Comparison of ENCODE assay signal across 8 cellular contexts in genomic region chr6:24775520-24776058, GRCh38. TPM values are rescaled to one million over a fixed set of nuclear protein-coding genes. Genes with fewer than 3 reads are reported as not detected.
A peak's percentile ranks its signal among the peaks of the same experiment; 100 is the strongest.
DNase-seq lines count a peak whose midpoint lies in the region; ATAC-seq and TF ChIP-seq lines count a peak whose summit lies in the region.

No MANE protein-coding gene starts in this region.

- H3K4me2 ChIP-seq in skeletal muscle satellite cell (ENCODE audit: low read length) = peak overlapping the region; percentile 86

- no peaks in the 10 kb centered on the region for H3K27me3 Mint-ChIP-seq in activated naive CD4-positive, alpha-beta T cell treated with anti-CD3 and anti-CD28 coated beads for 36 hours (ENCODE audit: low read depth)

- H3K27ac Mint-ChIP-seq in activated naive CD4-positive, alpha-beta T cell treated with anti-CD3 and anti-CD28 coated beads for 36 hours = peak overlapping the region; percentile 98

- peak overlapping the region; percentile 96 for H3K4me3 Mint-ChIP-seq in activated naive CD4-positive, alpha-beta T cell treated with anti-CD3 and anti-CD28 coated beads for 36 hours

- intact Hi-C loops in activated naive CD4-positive, alpha-beta T cell treated with anti-CD3 and anti-CD28 coated beads for 36 hours (cut with micrococcal nuclease) = loop anchor here (1.0 to 10.0 kb wide), 13 partner anchors 13 to 371 kb away; partner anchors contain the start of genes KIAA0319, MRS2 and TDP2
- intact Hi-C loops in heart left ventricle (cut with DNase I) = loop anchor here in 6 of 10 donors (1.0 to 10.0 kb wide), 4 partner anchors 51 to 297 kb away; no protein-coding TSS in a partner anchor

- H3K27me3 ChIP-seq in heart left ventricle (no peaks in the 10 kb centered on the region), skeletal muscle satellite cell (ENCODE audit: control insufficient read depth, insufficient read depth, low read length) (no peaks in the 10 kb centered on the region)

- peak overlapping the region; percentile 88 for H3K9ac ChIP-seq in skeletal muscle satellite cell (ENCODE audit: low read depth, low read length)

- ATAC-seq in heart left ventricle = peak in 1 of 4 donors; percentile 3

- 6 to 13% (median 8%) methylated on average over 20 of the region's 20 CpGs for WGBS in heart left ventricle, 4 donors

- no peaks in the 10 kb centered on the region for H3K9me3 Mint-ChIP-seq in activated naive CD4-positive, alpha-beta T cell treated with anti-CD3 and anti-CD28 coated beads for 36 hours

- CTCF ChIA-PET in activated naive CD4-positive, alpha-beta T cell treated with anti-CD3 and anti-CD28 coated beads for 36 hours (lab: Charles Lee) = interaction anchor here (1.2 kb wide), 3 partner anchors 33 to 242 kb away, joined by 4 to 5 read pairs (median 4); no protein-coding TSS in a partner anchor

- TF ChIP-seq POLR2A in heart left ventricle (IDR thresholded peaks at IDR 0.05) = no peak

- H3K9me3 ChIP-seq in KOPT-K1 (ENCODE audit: insufficient read depth, low read length, poor library complexity, severe bottlenecking) = no peaks in the 10 kb centered on the region
- no peaks in the 10 kb centered on the region for H3K9me3 ChIP-seq in heart left ventricle
- no peaks in the 10 kb centered on the region for H3K9me3 ChIP-seq in skeletal muscle satellite cell (replicated peaks; ENCODE audit: low read length)

- peaks cover 34% of the 10 kb centered on the region for H3K4me1 Mint-ChIP-seq in activated naive CD4-positive, alpha-beta T cell treated with anti-CD3 and anti-CD28 coated beads for 36 hours (ENCODE audit: low read depth)

- H3K4me3 ChIP-seq in heart left ventricle (peak overlapping the region; percentile 42 to 100 (median 96)), skeletal muscle satellite cell (ENCODE audit: low read length) (peak overlapping the region; percentile 91)

- H3K4me1 ChIP-seq in heart left ventricle (peaks cover 0 to 37% (median 14%) of the 10 kb centered on the region in 12 donors), skeletal muscle satellite cell (ENCODE audit: control insufficient read depth, insufficient read depth, low read length) (peaks cover 24% of the 10 kb centered on the region)

- peak overlapping the region; percentile 98 for H3K27ac ChIP-seq in KOPT-K1 (ENCODE audit: low read depth, low read length, poor library complexity, severe bottlenecking)
- H3K27ac ChIP-seq in heart left ventricle = peak overlapping the region; percentile 17 to 99 (median 93)

- no peak for TF ChIP-seq CTCF in heart left ventricle (IDR thresholded peaks at IDR 0.05)

- peaks cover 35% of the 10 kb centered on the region for H3K36me3 Mint-ChIP-seq in activated naive CD4-positive, alpha-beta T cell treated with anti-CD3 and anti-CD28 coated beads for 36 hours (ENCODE audit: low read depth)

- H3K36me3 ChIP-seq in KOPT-K1 (ENCODE audit: insufficient read depth, low read length) (peaks cover 46% of the 10 kb centered on the region), heart left ventricle (peaks cover 0 to 3% (median 0%) of the 10 kb centered on the region in 9 donors), skeletal muscle satellite cell (ENCODE audit: insufficient read depth, low read length) (no peaks in the 10 kb centered on the region)

- peak in 2 of 3 donors; percentile 24 to 25 for DNase-seq in stimulated activated CD4-positive, alpha-beta T cell treated with anti-CD3 and anti-CD28 coated beads, Interleukin-12 subunit alpha, Interleukin-12 subunit beta, amount 100 ng/mL, for 48 hours (ENCODE audit: low read depth in 2 of 3, low spot score in 1 of 3)
- no peak for DNase-seq in stimulated activated CD4-positive, alpha-beta T cell treated with anti-CD3 and anti-CD28 coated beads, Interleukin-12 subunit alpha, Interleukin-12 subunit beta, amount 100 ng/mL, for 4 hours
- peak; percentile 55 for DNase-seq in activated naive CD4-positive, alpha-beta T cell treated with anti-CD3 and anti-CD28 coated beads for 36 hours
- DNase-seq in heart left ventricle = no peak
- no peak for DNase-seq in iPS-NIHi11 (ENCODE audit: low spot score)
- DNase-seq in GM19238 (ENCODE audit: insufficient read length, low spot score) = no peak

RNA-seq across cellular contexts. Expression of gene GMNN, which starts 0.9 kb away (rescaled TPM):
- 10 to 100 TPM; 84.9 to 85.1 TPM for total RNA-seq in activated naive CD4-positive, alpha-beta T cell treated with anti-CD3 and anti-CD28 coated beads for 36 hours
- 10 to 100 TPM in 2 of 9 donors, 1 to 10 TPM in 7; 4.5 to 12.9 (median 6.8) TPM for total RNA-seq in heart left ventricle
- polyA plus RNA-seq in heart left ventricle = 10 to 100 TPM in 1 of 2 donors, 1 to 10 TPM in 1; 4.7 to 19.2 TPM
- total RNA-seq in skeletal muscle satellite cell (2012; rRNA removed) = 24.6 and 35.4 TPM in 2 replicates

RNA-seq across cellular contexts. Expression of gene ARMH2, which starts 23.1 kb away (rescaled TPM):
- not detected for total RNA-seq in activated naive CD4-positive, alpha-beta T cell treated with anti-CD3 and anti-CD28 coated beads for 36 hours
- not detected for total RNA-seq in heart left ventricle
- not detected for polyA plus RNA-seq in heart left ventricle
- total RNA-seq in skeletal muscle satellite cell (2012; rRNA removed) = not detected in 2 replicates

RNA-seq across cellular contexts. Expression of gene C6orf62, which starts 56.6 kb away (rescaled TPM):
- 100 to 1,000 TPM; 110 to 112 TPM for total RNA-seq in activated naive CD4-positive, alpha-beta T cell treated with anti-CD3 and anti-CD28 coated beads for 36 hours
- total RNA-seq in heart left ventricle = 10 to 100 TPM; 20.8 to 92.8 (median 40.7) TPM
- 10 to 100 TPM; 28.9 to 48.0 TPM for polyA plus RNA-seq in heart left ventricle
- total RNA-seq in skeletal muscle satellite cell (2012; rRNA removed) = 90.4 and 118 TPM in 2 replicates

Comparison
In these comparisons a context has a peak if more than half of its experiments do, and no peak if none do; other contexts are left out.
1. DNase-seq: peak in stimulated activated CD4-positive, alpha-beta T cell treated with anti-CD3 and anti-CD28 coated beads, Interleukin-12 subunit alpha, Interleukin-12 subunit beta, amount 100 ng/mL, for 48 hours (2 of 3) and activated naive CD4-positive, alpha-beta T cell treated with anti-CD3 and anti-CD28 coated beads for 36 hours (single experiment); none in stimulated activated CD4-positive, alpha-beta T cell treated with anti-CD3 and anti-CD28 coated beads, Interleukin-12 subunit alpha, Interleukin-12 subunit beta, amount 100 ng/mL, for 4 hours (single experiment), heart left ventricle (0 of 5), iPS-NIHi11 (single experiment) and GM19238 (single experiment).
2. RNA of gene GMNN, which starts 0.9 kb away (total RNA-seq): 84.9 to 85.1 TPM in activated naive CD4-positive, alpha-beta T cell treated with anti-CD3 and anti-CD28 coated beads for 36 hours; 4.5 to 12.9 TPM in heart left ventricle; every median in the first group is over 4 times any median in the second.